1 cellular context compared by ENCODE assay signal in the genomic region with DNA sequence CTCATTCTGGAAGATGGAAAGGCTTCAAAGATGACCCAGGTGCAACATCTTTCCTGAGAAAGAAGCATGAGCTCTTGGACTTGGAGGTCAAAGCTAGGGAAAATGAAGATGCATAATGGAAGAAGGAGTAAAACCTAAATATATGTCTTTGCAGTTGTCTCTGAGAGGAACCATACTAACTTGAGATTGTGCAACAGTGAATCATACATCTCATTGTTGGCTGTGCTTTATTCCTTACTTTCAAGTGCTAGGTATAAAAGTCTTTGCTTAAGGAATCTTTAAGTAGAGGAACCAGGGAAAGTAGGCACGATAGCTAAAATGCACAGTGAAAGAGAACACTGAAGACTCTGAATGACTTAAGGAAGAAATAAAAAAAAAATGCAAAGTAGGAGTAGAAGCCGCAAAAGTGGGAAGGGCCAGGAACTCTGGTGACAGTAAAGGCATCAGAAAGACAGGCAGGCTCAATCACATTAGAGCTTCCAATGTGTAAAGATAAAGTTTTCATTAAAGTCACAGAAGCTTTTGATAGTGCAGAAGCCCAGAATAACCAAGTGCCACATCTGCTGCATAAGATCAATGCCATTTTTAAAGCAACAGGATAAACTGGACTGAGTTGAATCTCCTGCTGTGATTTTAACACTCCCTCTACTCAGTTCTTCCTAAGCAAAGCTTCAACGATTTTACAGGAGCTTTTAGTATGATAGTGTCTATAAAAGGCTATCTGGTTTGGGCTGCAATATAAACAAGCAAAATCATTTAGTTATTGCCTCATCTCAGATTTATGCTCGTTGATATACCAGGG.
TF ChIP-seq lines count a peak whose summit lies in the region.

No MANE protein-coding gene starts in this region.

TF ChIP-seq in HEK293T, 16 proteins besides CTCF, POLR2A, EP300 and RAD21:
- TF ChIP-seq, protein P1, sequence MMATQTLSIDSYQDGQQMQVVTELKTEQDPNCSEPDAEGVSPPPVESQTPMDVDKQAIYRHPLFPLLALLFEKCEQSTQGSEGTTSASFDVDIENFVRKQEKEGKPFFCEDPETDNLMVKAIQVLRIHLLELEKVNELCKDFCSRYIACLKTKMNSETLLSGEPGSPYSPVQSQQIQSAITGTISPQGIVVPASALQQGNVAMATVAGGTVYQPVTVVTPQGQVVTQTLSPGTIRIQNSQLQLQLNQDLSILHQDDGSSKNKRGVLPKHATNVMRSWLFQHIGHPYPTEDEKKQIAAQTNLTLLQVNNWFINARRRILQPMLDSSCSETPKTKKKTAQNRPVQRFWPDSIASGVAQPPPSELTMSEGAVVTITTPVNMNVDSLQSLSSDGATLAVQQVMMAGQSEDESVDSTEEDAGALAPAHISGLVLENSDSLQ (IDR thresholded peaks at IDR 0.05), result peak; percentile 41; the same call in 1 of the 2 replicates
- no peak for TF ChIP-seq TARDBP (IDR thresholded peaks at IDR 0.05)
- no peak for TF ChIP-seq NFRKB (IDR thresholded peaks at IDR 0.05)
- TF ChIP-seq ZNF384 (IDR thresholded peaks at IDR 0.05), result 0 out of 2 replicates have a peak, but pooled peaks have one; percentile 26
- TF ChIP-seq FOXA1 (IDR thresholded peaks at IDR 0.05), result no peak
- TF ChIP-seq L3MBTL2 (conservative IDR thresholded peaks at IDR 0.05), result no peak
- no peak for TF ChIP-seq LEF1 (IDR thresholded peaks at IDR 0.05; ENCODE audit: borderline replicate concordance)
- TF ChIP-seq ARNT (IDR thresholded peaks at IDR 0.05), result no peak
- TF ChIP-seq ELF4 (IDR thresholded peaks at IDR 0.05), result no peak
- TF ChIP-seq FOXM1 (IDR thresholded peaks at IDR 0.05; ENCODE audit: borderline replicate concordance), result no peak
- peak; percentile 79; the same call in 1 of the 2 replicates for TF ChIP-seq CTBP1 (IDR thresholded peaks at IDR 0.05; ENCODE audit: borderline replicate concordance)
- no peak for TF ChIP-seq SUZ12 (IDR thresholded peaks at IDR 0.05)
- TF ChIP-seq BHLHE40 (IDR thresholded peaks at IDR 0.05; ENCODE audit: borderline replicate concordance), result no peak
